17 cellular contexts compared by ENCODE assay signal in genomic region chr5:136162001-136162400, GRCh38. TPM values are rescaled to one million over a fixed set of nuclear protein-coding genes. Genes with fewer than 3 reads are reported as not detected.
"Had no signal": no experiment of that assay in that cellular context is flagged by ENCODE, and none has a peak within 500 bp of the region (broad histone marks: within the 10 kb centered on the region; RNA-seq: fewer than 3 reads in every experiment).

No MANE protein-coding gene starts in this region.

- H3K9me3 ChIP-seq: breast epithelium, esophagus squamous epithelium, heart left ventricle, lower lobe of right lung, neutrophil, tibial nerve had no signal

- DNase-seq: activated CD4-positive, alpha-beta memory T cell treated with anti-CD3 and anti-CD28 coated beads, Interleukin-2, amount 10 ng/mL, durations not matched to agents 7 days and 5 days; activated CD4-positive, CD25-positive, alpha-beta regulatory T cell treated with anti-CD3 and anti-CD28 coated beads, Interleukin-2, amount 50 U/mL, for 72 hours; activated gamma-delta T cell; activated T-cell treated with anti-CD3 and anti-CD28 coated beads, Interleukin-2, amount 50 U/mL, for 48 hours; esophagus squamous epithelium; foreskin keratinocyte; heart left ventricle; islet precursor cell; lower lobe of right lung; naive thymus-derived CD8-positive, alpha-beta T cell; stimulated activated CD4-positive, alpha-beta T cell treated with anti-CD3 and anti-CD28 coated beads, Interleukin-4, amount 100 ng/mL, for 1 hour; stimulated activated naive CD8-positive, alpha-beta T cell treated with anti-CD3 and anti-CD28 coated beads, Interleukin-15, amount 100 ng/mL, for 72 hours; SW 1271 had no signal

- H3K36me3 ChIP-seq: breast epithelium had no signal

- H3K4me3 ChIP-seq: breast epithelium, esophagus squamous epithelium, heart left ventricle, lower lobe of right lung, tibial nerve had no signal

- ATAC-seq: foreskin keratinocyte; heart left ventricle; lower lobe of right lung; naive thymus-derived CD8-positive, alpha-beta T cell; sciatic nerve; stimulated activated naive CD8-positive, alpha-beta T cell treated with anti-CD3 and anti-CD28 coated beads, Interleukin-15, amount 100 ng/mL, for 72 hours had no signal

- H3K27me3 ChIP-seq: breast epithelium, esophagus squamous epithelium, foreskin keratinocyte, heart left ventricle, neutrophil, tibial nerve had no signal

- H3K27ac ChIP-seq: breast epithelium, esophagus squamous epithelium, foreskin keratinocyte, heart left ventricle, lower lobe of right lung, neutrophil, tibial nerve had no signal

RNA-seq across cellular contexts. Expression of gene SMIM32, which starts 31.0 kb away (rescaled TPM):
- total RNA-seq: activated CD4-positive, alpha-beta memory T cell treated with anti-CD3 and anti-CD28 coated beads, Interleukin-2, amount 10 ng/mL, durations not matched to agents 7 days and 5 days; breast epithelium; esophagus squamous epithelium; foreskin keratinocyte; heart left ventricle; lower lobe of right lung; naive thymus-derived CD8-positive, alpha-beta T cell; sciatic nerve; tibial nerve had no signal
